ENCODE assay signal across 16 cellular contexts in genomic region chr2:38245114-38245641, GRCh38.
DNase-seq lines count a peak whose midpoint lies in the region; ATAC-seq, FAIRE-seq and TF ChIP-seq lines count a peak whose summit lies in the region.
"Had no signal": no experiment of that assay in that cellular context is flagged by ENCODE, and none has a peak within 500 bp of the region (broad histone marks: within the 10 kb centered on the region; RNA-seq: fewer than 3 reads in every experiment).

No MANE protein-coding gene starts in this region.

- DNase-seq in HTR-8/SVneo (ENCODE audit: insufficient read length, low spot score) = no peak
- peak; percentile 38 for DNase-seq in SW480 (ENCODE audit: low spot score)
- DNase-seq in kidney epithelial cell (ENCODE audit: low read depth) = peak; percentile 21
- DNase-seq in T1000 (lab: John Stamatoyannopoulos, UW) = no peak
- no peak for DNase-seq in MG63
- DNase-seq: activated CD4-positive, CD25-positive, alpha-beta regulatory T cell treated with anti-CD3 and anti-CD28 coated beads, Interleukin-2, amount 50 U/mL, for 72 hours; activated T-cell treated with anti-CD3 and anti-CD28 coated beads, Interleukin-2, amount 50 U/mL, for 72 hours; AML-193; GF-D8; hippocampal formation; KBM-7; NCI-H446 treated with DMSO at 0.1 percent for 48 hours had no signal

- no peak for TF ChIP-seq POLR2A in gastroesophageal sphincter (IDR thresholded peaks at IDR 0.05)

- TF ChIP-seq EP300 in gastroesophageal sphincter (IDR thresholded peaks at IDR 0.05) = no peak

- no peaks in the 10 kb centered on the region for H3K36me3 ChIP-seq in kidney epithelial cell (ENCODE audit: control insufficient read depth, insufficient read depth, low read length)
- no peaks in the 10 kb centered on the region for H3K36me3 ChIP-seq in gastroesophageal sphincter
- no peaks in the 10 kb centered on the region for H3K36me3 ChIP-seq in MG63
- H3K36me3 ChIP-seq: cardiac muscle cell had no signal

- peak; percentile 9 for FAIRE-seq in HTR-8/SVneo (lab: Jason Lieb, UNC)

- H3K9me3 ChIP-seq in gastroesophageal sphincter = no peaks in the 10 kb centered on the region
- H3K9me3 ChIP-seq in MG63 = no peaks in the 10 kb centered on the region

- H3K27ac ChIP-seq in C4-2B (peak overlapping the region; percentile 36), gastroesophageal sphincter (no peak overlapping the region)
- H3K27ac ChIP-seq: cardiac muscle cell had no signal

- H3K27me3 ChIP-seq in kidney epithelial cell (ENCODE audit: control insufficient read depth, insufficient read depth, low read length) (no peaks in the 10 kb centered on the region), gastroesophageal sphincter (no peaks in the 10 kb centered on the region), MG63 (no peaks in the 10 kb centered on the region)
- H3K27me3 ChIP-seq: cardiac muscle cell had no signal

- TF ChIP-seq CTCF in C4-2B (conservative IDR thresholded peaks at IDR 0.05) = no peak
- TF ChIP-seq CTCF in kidney epithelial cell (IDR thresholded peaks at IDR 0.05; ENCODE audit: insufficient read depth, low read length, poor library complexity, severe bottlenecking) = no peak
- no peak for TF ChIP-seq CTCF in gastroesophageal sphincter (IDR thresholded peaks at IDR 0.05)

- H3K4me3 ChIP-seq in kidney epithelial cell (ENCODE audit: low read depth, low read length) (no peak overlapping the region), gastroesophageal sphincter (no peak overlapping the region), MG63 (no peak overlapping the region)
- H3K4me3 ChIP-seq: cardiac muscle cell had no signal

- WGBS in gastroesophageal sphincter (ENCODE audit: low coverage in 1 of 2), 2 donors = 63 to 87% methylated on average over 3 to 4 of the region's 5 CpGs

- no peaks in the 10 kb centered on the region for H3K4me1 ChIP-seq in gastroesophageal sphincter

- ATAC-seq in HG02884 (IDR thresholded peaks at IDR 0.05; ENCODE audit: unreplicated experiment) (no peak), gastroesophageal sphincter (no peak)
- ATAC-seq: activated T-cell treated with anti-CD3 and anti-CD28 coated beads, Interleukin-2, amount 50 U/mL, for 72 hours had no signal

Comparison
In these comparisons a context has a peak if more than half of its experiments do, and no peak if none do; other contexts are left out.
1. DNase-seq: peak in SW480 (single experiment) and kidney epithelial cell (single experiment); none in HTR-8/SVneo (single experiment), T1000 (single experiment) and MG63 (single experiment).